In the genomic region with DNA sequence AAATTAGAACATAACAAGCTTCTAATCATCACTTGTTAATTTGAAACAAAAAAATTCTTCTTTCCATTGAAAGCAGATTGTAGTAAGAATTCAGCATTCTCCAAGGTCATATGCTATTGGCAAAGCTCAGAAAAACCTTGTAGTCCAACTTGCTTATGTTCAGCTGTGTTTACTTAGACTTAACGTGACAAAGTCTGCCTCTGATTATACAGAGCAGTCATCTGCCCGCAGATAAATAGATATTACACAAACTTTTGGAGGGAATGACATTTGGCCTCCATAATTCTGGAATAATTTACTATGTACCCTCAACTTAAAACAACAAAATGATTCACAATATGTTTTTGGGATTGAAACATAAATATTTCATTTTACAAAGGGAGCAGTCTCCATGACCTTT, we compare ENCODE assay signal across 17 cellular contexts. TPM values are rescaled to one million over a fixed set of nuclear protein-coding genes. Genes with fewer than 3 reads are reported as not detected.
DNase-seq lines count a peak whose midpoint lies in the region; TF ChIP-seq lines count a peak whose summit lies in the region.
"Had no signal": no experiment of that assay in that cellular context is flagged by ENCODE, and none has a peak within 500 bp of the region (broad histone marks: within the 10 kb centered on the region; RNA-seq: fewer than 3 reads in every experiment).

No MANE protein-coding gene starts in this region.

- TF ChIP-seq CTCF in LNCaP clone FGC (IDR thresholded peaks at IDR 0.05; ENCODE audit: control insufficient read depth, extremely low read depth, insufficient read depth) (no peak), sigmoid colon (IDR thresholded peaks at IDR 0.05) (no peak), PC-9 (conservative IDR thresholded peaks at IDR 0.05) (no peak)

- H3K36me3 ChIP-seq in sigmoid colon (no peaks in the 10 kb centered on the region), PC-9 (ENCODE audit: low read depth) (no peaks in the 10 kb centered on the region)

- TF ChIP-seq EP300 in sigmoid colon (IDR thresholded peaks at IDR 0.05): no peak

- POLR2A ChIA-PET in PC-9 (lab: Charles Lee; ENCODE audit: unreplicated experiment): no interaction called here

- no peak overlapping the region for H3K4me2 ChIP-seq in PC-9

- H3K9me2 ChIP-seq in PC-9 (ENCODE audit: insufficient read depth): no peaks in the 10 kb centered on the region

- H3K4me1 ChIP-seq in sigmoid colon (peaks cover 0 to 46% (median 35%) of the 10 kb centered on the region in 4 donors), PC-9 (replicated peaks; ENCODE audit: insufficient read depth) (no peaks in the 10 kb centered on the region)

- H3K9me3 ChIP-seq in sigmoid colon (no peaks in the 10 kb centered on the region), PC-9 (ENCODE audit: insufficient read depth, low read depth) (no peaks in the 10 kb centered on the region)

- no peak overlapping the region for H2AFZ ChIP-seq in PC-9

- 9 to 45% methylated on average over 2 of the region's 2 CpGs for whole genome bisulfite sequencing in sigmoid colon, 2 donors

- no peaks in the 10 kb centered on the region for H3F3A ChIP-seq in PC-9 (ENCODE audit: insufficient read depth, low read depth)

- CTCF ChIA-PET in PC-9 (lab: Charles Lee): no interaction called here

- H3K79me2 ChIP-seq in PC-9 (ENCODE audit: low read depth): no peaks in the 10 kb centered on the region

- intact Hi-C loops in sigmoid colon (cut with DNase I): no loop called here
- intact Hi-C loops in PC-9 (cut with micrococcal nuclease; ENCODE audit: unreplicated experiment): no loop called here

- H3K27me3 ChIP-seq in sigmoid colon (no peaks in the 10 kb centered on the region), PC-9 (ENCODE audit: insufficient read depth, low read depth) (no peaks in the 10 kb centered on the region)

- DNase-seq in DMS53 treated with DMSO at 0.1 percent for 48 hours (lab: John Stamatoyannopoulos, UW; ENCODE audit: unreplicated experiment): peak; percentile 10
- DNase-seq in LNCaP clone FGC (ENCODE audit: low read depth): peak; percentile 59
- peak; percentile 91 for DNase-seq in fibroblast of gingiva (ENCODE audit: low read depth)
- no peak for DNase-seq in sigmoid colon
- no peak for DNase-seq in NCI-H1694 treated with DMSO at 0.1 percent for 48 hours (lab: John Stamatoyannopoulos, UW)
- no peak for DNase-seq in NCI-H82 treated with DMSO at 0.1 percent for 48 hours (lab: John Stamatoyannopoulos, UW; ENCODE audit: unreplicated experiment)
- no peak for DNase-seq in PC-9
- DNase-seq: C1 segment of cervical spinal cord, DMS 273 treated with DMSO at 0.1 percent for 48 hours, MM.1S, NCI-H1105, NCI-H2029 treated with DMSO at 0.1 percent for 48 hours, NCI-H510A treated with DMSO at 0.1 percent for 48 hours had no signal

- TF ChIP-seq POLR2A in sigmoid colon (IDR thresholded peaks at IDR 0.05): no peak

- BruUV-seq in PC-9 (replicated peaks; lab: Mats Ljungman, UMichigan): no TSS peak

- no peaks in the 10 kb centered on the region for H4K20me1 ChIP-seq in PC-9 (ENCODE audit: insufficient read depth)

- peak overlapping the region in 3 of 4 donors; percentile 20 to 49 (median 35) for H3K27ac ChIP-seq in sigmoid colon
- no peak overlapping the region for H3K27ac ChIP-seq in PC-9
- H3K27ac ChIP-seq: RWPE1 had no signal

- no peak overlapping the region for H3K4me3 ChIP-seq in LNCaP clone FGC (ENCODE audit: low read depth, low read length)
- no peak overlapping the region for H3K4me3 ChIP-seq in sigmoid colon
- H3K4me3 ChIP-seq in PC-9: no peak overlapping the region
- H3K4me3 ChIP-seq: GM12878 had no signal

RNA-seq across cellular contexts. Expression of a gene that starts 45.8 kb away (rescaled TPM):
- total RNA-seq in sigmoid colon (10 to 100 TPM; 11.0 to 34.9 (median 12.8) TPM), PC-9 (2021) (not detected in 2 replicates)
- polyA plus RNA-seq in sigmoid colon: 1 to 10 TPM in 1 of 3 donors, under 1 TPM in 1, not detected in 1; 0.28 to 1.2 TPM
- total RNA-seq: GM12878, OCI-LY7, SK-MEL-5 had no signal
- polyA plus RNA-seq: GM12878 had no signal

Comparison
In these comparisons a context has a peak if more than half of its experiments do, and no peak if none do; other contexts are left out.
1. DNase-seq: peak in DMS53 treated with DMSO at 0.1 percent for 48 hours (single experiment), LNCaP clone FGC (single experiment) and fibroblast of gingiva (single experiment); none in sigmoid colon (single experiment), NCI-H1694 treated with DMSO at 0.1 percent for 48 hours (single experiment), NCI-H82 treated with DMSO at 0.1 percent for 48 hours (single experiment) and PC-9 (0 of 2).
2. RNA of a gene that starts 45.8 kb away (total RNA-seq): 11.0 to 34.9 TPM in sigmoid colon; not detected in PC-9; every median in the first group is over 10 times any median in the second.